8 cellular contexts compared by ENCODE assay signal in genomic region chr9:95508968-95509850, GRCh38. TPM values are rescaled to one million over a fixed set of nuclear protein-coding genes. Genes with fewer than 3 reads are reported as not detected.
DNase-seq lines count a peak whose midpoint lies in the region; ATAC-seq and TF ChIP-seq lines count a peak whose summit lies in the region.

No MANE protein-coding gene starts in this region.

- TF ChIP-seq CTCF in Calu3 (IDR thresholded peaks at IDR 0.05; ENCODE audit: unreplicated experiment) (no peak), LNCaP clone FGC (IDR thresholded peaks at IDR 0.05; ENCODE audit: control insufficient read depth, extremely low read depth, insufficient read depth) (no peak), neural cell (IDR thresholded peaks at IDR 0.05; ENCODE audit: poor library complexity, severe bottlenecking) (no peak), transverse colon (IDR thresholded peaks at IDR 0.05) (no peak)

- TF ChIP-seq EP300 in neural cell (conservative IDR thresholded peaks at IDR 0.05; ENCODE audit: poor library complexity, severe bottlenecking) (peak; percentile 46), transverse colon (IDR thresholded peaks at IDR 0.05; ENCODE audit: low read depth) (no peak)

- H3K27ac Mint-ChIP-seq in Calu3 (ENCODE audit: unreplicated experiment), result peak overlapping the region; percentile 68
- peak overlapping the region; percentile 12 for H3K27ac Mint-ChIP-seq in activated naive CD4-positive, alpha-beta T cell treated with anti-CD3 and anti-CD28 coated beads, Interleukin-2, amount 10 ng/mL, durations not matched to agents 7 days and 5 days

- H3K27ac ChIP-seq in neural cell (ENCODE audit: low read length), result peak overlapping the region; percentile 98
- H3K27ac ChIP-seq in transverse colon, result peak overlapping the region; percentile 91 to 95 (median 93)

- H3K27me3 ChIP-seq in neural cell (ENCODE audit: insufficient read depth, low read depth, low read length) (peaks cover 21% of the 10 kb centered on the region), transverse colon (peaks cover 4% of the 10 kb centered on the region)

- peak; percentile 27 for TF ChIP-seq POLR2A in transverse colon (IDR thresholded peaks at IDR 0.05)

- H3K4me2 ChIP-seq in neural cell (ENCODE audit: low read length), result peak overlapping the region; percentile 98

- H3K9me3 ChIP-seq in neural cell (ENCODE audit: low read length) (no peaks in the 10 kb centered on the region), transverse colon (no peaks in the 10 kb centered on the region)

- peak overlapping the region; percentile 88 for H3K4me3 Mint-ChIP-seq in Calu3 (ENCODE audit: low read depth, unreplicated experiment)
- H3K4me3 Mint-ChIP-seq in activated naive CD4-positive, alpha-beta T cell treated with anti-CD3 and anti-CD28 coated beads, Interleukin-2, amount 10 ng/mL, durations not matched to agents 7 days and 5 days, result peak overlapping the region; percentile 94

- 1% methylated on average over 23 to 48 of the region's 48 CpGs for WGBS in transverse colon (ENCODE audit: low coverage in 1 of 2), 2 donors

- peak; percentile 43 for TF ChIP-seq RAD21 in neural cell (conservative IDR thresholded peaks at IDR 0.05)

- peak overlapping the region; percentile 98 for H3K9ac ChIP-seq in neural cell (ENCODE audit: low read length)

- ATAC-seq in GM21576 (IDR thresholded peaks at IDR 0.05; ENCODE audit: unreplicated experiment), result peak; percentile 29

- intact Hi-C loops in Calu3 (cut with micrococcal nuclease; ENCODE audit: unreplicated experiment) (no loop called here), transverse colon (cut with DNase I; ENCODE audit: low total_unique reads) (loop anchor here (5.0 kb wide), 3 partner anchors 47 to 837 kb away; no protein-coding TSS in a partner anchor)

- peaks cover 9% of the 10 kb centered on the region for H3K4me1 Mint-ChIP-seq in Calu3 (ENCODE audit: low read depth, unreplicated experiment)
- H3K4me1 Mint-ChIP-seq in activated naive CD4-positive, alpha-beta T cell treated with anti-CD3 and anti-CD28 coated beads, Interleukin-2, amount 10 ng/mL, durations not matched to agents 7 days and 5 days, result peaks cover 53% of the 10 kb centered on the region

- no peaks in the 10 kb centered on the region for H3K9me3 Mint-ChIP-seq in Calu3 (ENCODE audit: low read depth, unreplicated experiment)
- H3K9me3 Mint-ChIP-seq in activated naive CD4-positive, alpha-beta T cell treated with anti-CD3 and anti-CD28 coated beads, Interleukin-2, amount 10 ng/mL, durations not matched to agents 7 days and 5 days, result no peaks in the 10 kb centered on the region

- H3K4me1 ChIP-seq in transverse colon, result peaks cover 0 to 25% (median 17%) of the 10 kb centered on the region in 4 donors

- CTCF ChIA-PET in Calu3 (lab: Charles Lee), result interaction anchor here (0.5 to 0.8 kb wide), 3 partner anchors 40 to 364 kb away, joined by 3 read pairs; no protein-coding TSS in a partner anchor
- CTCF ChIA-PET in activated naive CD4-positive, alpha-beta T cell treated with anti-CD3 and anti-CD28 coated beads, Interleukin-2, amount 10 ng/mL, durations not matched to agents 7 days and 5 days (lab: Charles Lee), result interaction anchor here (1.3 kb wide), 1 partner anchor 47 kb away, joined by 5 read pairs; no protein-coding TSS in a partner anchor

- H3K79me2 ChIP-seq in neural cell (replicated peaks; ENCODE audit: insufficient read depth, low read length), result peaks cover 67% of the 10 kb centered on the region

- H3F3A ChIP-seq in neural cell (ENCODE audit: insufficient read depth, low read length, poor library complexity, severe bottlenecking), result peaks cover 12% of the 10 kb centered on the region

- in situ Hi-C loops in transverse colon (cut with MboI; ENCODE audit: low pct_ligation_motif_present in 1 of 4, low pct_unique_long_range_greater_than_20kb in 1 of 4, low sequenced_read_pairs in 3 of 4), result loop anchor here in 1 of 4 donors (25.0 kb wide), 1 partner anchor 197 kb away; the partner anchor contains the start of gene FANCC

- H3K9me2 ChIP-seq in neural cell (ENCODE audit: insufficient read depth, low read length), result no peaks in the 10 kb centered on the region

- H3K27me3 Mint-ChIP-seq in Calu3 (ENCODE audit: unreplicated experiment), result no peaks in the 10 kb centered on the region
- H3K27me3 Mint-ChIP-seq in activated naive CD4-positive, alpha-beta T cell treated with anti-CD3 and anti-CD28 coated beads, Interleukin-2, amount 10 ng/mL, durations not matched to agents 7 days and 5 days, result peaks cover 98% of the 10 kb centered on the region

- no peak overlapping the region for H2AFZ ChIP-seq in neural cell (ENCODE audit: low read depth, low read length)

- peaks cover 25% of the 10 kb centered on the region for H4K20me1 ChIP-seq in neural cell (ENCODE audit: insufficient read depth)

- peak overlapping the region; percentile 63 for H3K4me3 ChIP-seq in LNCaP clone FGC (ENCODE audit: low read depth, low read length)
- peak overlapping the region; percentile 98 for H3K4me3 ChIP-seq in neural cell (ENCODE audit: low read length)
- peak overlapping the region; percentile 68 to 97 (median 86) for H3K4me3 ChIP-seq in transverse colon

- DNase-seq in Calu3 (peak; percentile 64), LNCaP clone FGC (ENCODE audit: low read depth) (peak; percentile 33), RPMI8226 (peak; percentile 89), foreskin melanocyte (peak; percentile 85), transverse colon (peak; percentile 85)
- DNase-seq in activated naive CD4-positive, alpha-beta T cell treated with anti-CD3 and anti-CD28 coated beads, Interleukin-2, amount 10 ng/mL, durations not matched to agents 7 days and 5 days, result peak; percentile 73

- no TSS peak for BruUV-seq in Calu3 (replicated peaks; lab: Mats Ljungman, UMichigan)

- H3K36me3 ChIP-seq in neural cell (ENCODE audit: insufficient read depth, low read length), result no peaks in the 10 kb centered on the region
- H3K36me3 ChIP-seq in transverse colon, result no peaks in the 10 kb centered on the region

- peaks cover 64% of the 10 kb centered on the region for H3K36me3 Mint-ChIP-seq in Calu3 (ENCODE audit: insufficient read depth, unreplicated experiment)
- H3K36me3 Mint-ChIP-seq in activated naive CD4-positive, alpha-beta T cell treated with anti-CD3 and anti-CD28 coated beads, Interleukin-2, amount 10 ng/mL, durations not matched to agents 7 days and 5 days, result peaks cover 2% of the 10 kb centered on the region

TF ChIP-seq in neural cell, 6 proteins besides CTCF, POLR2A, EP300 and RAD21:
- TF ChIP-seq SMC3 (conservative IDR thresholded peaks at IDR 0.05; ENCODE audit: poor library complexity) (peak; percentile 28), POLR2AphosphoS5 (IDR thresholded peaks at IDR 0.05) (peak; percentile 95), TAF1 (IDR thresholded peaks at IDR 0.05; ENCODE audit: low read depth) (peak; percentile 94), EZH2 (IDR thresholded peaks at IDR 0.05; ENCODE audit: borderline replicate concordance, insufficient read depth, low read length, poor library complexity, severe bottlenecking) (no peak), REST (IDR thresholded peaks at IDR 0.05; ENCODE audit: borderline replicate concordance) (peak; percentile 94), MXI1 (conservative IDR thresholded peaks at IDR 0.05; ENCODE audit: poor library complexity, severe bottlenecking) (peak; percentile 65)
TF ChIP-seq in neural cell: peak in this region for 5.

RNA-seq across cellular contexts. Expression of gene PTCH1, which starts 7.6 kb away (rescaled TPM):
- total RNA-seq in Calu3 (2022) (7.6 and 9.5 TPM in 2 replicates), transverse colon (10 to 100 TPM; 12.3 to 50.9 (median 26.4) TPM)
- 15.6 and 20.0 TPM in 2 replicates for polyA plus RNA-seq in neural cell
- polyA minus RNA-seq in neural cell, result 32.9 and 53.0 TPM in 2 replicates

Comparison
In these comparisons a context has a peak if more than half of its experiments do, and no peak if none do; other contexts are left out.
1. Peak in every context shown above with its lines: DNase-seq, ATAC-seq, H3K4me3 ChIP-seq and H3K27ac ChIP-seq.
2. DNase-seq: peak in every context shown above with its lines; median percentile 89 in RPMI8226; 85 in foreskin melanocyte; 85 in transverse colon; 73 in activated naive CD4-positive, alpha-beta T cell treated with anti-CD3 and anti-CD28 coated beads, Interleukin-2, amount 10 ng/mL, durations not matched to agents 7 days and 5 days; 64 in Calu3; 33 in LNCaP clone FGC.